8 cellular contexts compared by ENCODE assay signal in genomic region chr10:32379314-32379949, GRCh38. TPM values are rescaled to one million over a fixed set of nuclear protein-coding genes. Genes with fewer than 3 reads are reported as not detected.
DNase-seq lines count a peak whose midpoint lies in the region; ATAC-seq, FAIRE-seq and TF ChIP-seq lines count a peak whose summit lies in the region.

No MANE protein-coding gene starts in this region.

- no TSS peak for BruUV-seq in endothelial cell of umbilical vein (replicated peaks; lab: Mats Ljungman, UMichigan)

- peaks cover 14% of the 10 kb centered on the region for H3K79me2 ChIP-seq in endothelial cell of umbilical vein (ENCODE audit: control insufficient read depth, insufficient read depth, low read length)

- H3K9me1 ChIP-seq in endothelial cell of umbilical vein (replicated peaks; ENCODE audit: control insufficient read depth, extremely low read depth, insufficient read depth, low read length): no peaks in the 10 kb centered on the region

- H3K4me1 ChIP-seq in SJCRH30 (peaks cover 2% of the 10 kb centered on the region; the same call in 1 of the 2 replicates), endothelial cell of umbilical vein (ENCODE audit: control insufficient read depth, extremely low read depth, insufficient read depth, low read length) (peaks cover 13% of the 10 kb centered on the region), mononuclear cell (ENCODE audit: insufficient read depth, low read length) (peaks cover 6% of the 10 kb centered on the region)

- H3K36me3 ChIP-seq in MG63 (no peaks in the 10 kb centered on the region), SJCRH30 (no peaks in the 10 kb centered on the region), endothelial cell of umbilical vein (ENCODE audit: control insufficient read depth in 2 of 2, extremely low read depth in 1 of 2, insufficient read depth in 2 of 2, low read length in 2 of 2) (no peaks in the 10 kb centered on the region)

- H3K9me3 ChIP-seq in MG63 (no peaks in the 10 kb centered on the region), SJCRH30 (replicated peaks) (no peaks in the 10 kb centered on the region), endothelial cell of umbilical vein (replicated peaks; ENCODE audit: control insufficient read depth, insufficient read depth, low read length) (no peaks in the 10 kb centered on the region), mononuclear cell (ENCODE audit: low read depth, low read length) (no peaks in the 10 kb centered on the region)

- peak overlapping the region; percentile 70 for H3K4me3 ChIP-seq in MG63
- peak overlapping the region; percentile 74 for H3K4me3 ChIP-seq in SJCRH30
- peak overlapping the region; percentile 87 to 99 (median 93) for H3K4me3 ChIP-seq in endothelial cell of umbilical vein (replicated peaks in 1 of 3; ENCODE audit: insufficient read depth in 1 of 3, low read depth in 1 of 3, low read length in 3 of 3)
- peak overlapping the region; percentile 62 for H3K4me3 ChIP-seq in mononuclear cell (ENCODE audit: low read length)

- POLR2A ChIA-PET in endothelial cell of umbilical vein (lab: Charles Lee): no interaction called here

- no peak for FAIRE-seq in endothelial cell of umbilical vein (lab: Jason Lieb, UNC)

- CTCF ChIA-PET in endothelial cell of umbilical vein (lab: Charles Lee): interaction anchor here (1.3 to 1.6 kb wide), 3 partner anchors 13 to 66 kb away, joined by 4 to 5 read pairs (median 4); partner anchors contain the start of gene CCDC7

- H2AFZ ChIP-seq in endothelial cell of umbilical vein (ENCODE audit: low read depth, low read length): peak overlapping the region; percentile 89

- no peak for TF ChIP-seq CTCF in 22Rv1 (IDR thresholded peaks at IDR 0.05)
- TF ChIP-seq CTCF in endothelial cell of umbilical vein (IDR thresholded peaks at IDR 0.05; ENCODE audit: extremely low read depth in 1 of 2, insufficient read depth in 1 of 2, low read depth in 1 of 2, low read length in 2 of 2): no peak

- intact Hi-C loops in endothelial cell of umbilical vein (cut with micrococcal nuclease): loop anchor here (2.0 to 5.0 kb wide), 2 partner anchors 33 to 629 kb away; no protein-coding TSS in a partner anchor

- H3K27ac ChIP-seq in 22Rv1 (peak overlapping the region; percentile 79), SJCRH30 (peak overlapping the region; percentile 61), endothelial cell of umbilical vein (ENCODE audit: insufficient read depth, low read depth, low read length) (peak overlapping the region; percentile 85)

- no peaks in the 10 kb centered on the region for H3K27me3 ChIP-seq in MG63
- no peaks in the 10 kb centered on the region for H3K27me3 ChIP-seq in SJCRH30
- no peaks in the 10 kb centered on the region for H3K27me3 ChIP-seq in endothelial cell of umbilical vein (ENCODE audit: control insufficient read depth in 2 of 2, insufficient read depth in 2 of 2, low read length in 2 of 2)
- no peaks in the 10 kb centered on the region for H3K27me3 ChIP-seq in mononuclear cell (ENCODE audit: insufficient read depth, low read length)

- H3K9ac ChIP-seq in endothelial cell of umbilical vein (replicated peaks; ENCODE audit: extremely low read depth, insufficient read depth, low read length): peak overlapping the region; percentile 98

- ATAC-seq in HG03469 (IDR thresholded peaks at IDR 0.05; ENCODE audit: unreplicated experiment): no peak

- H3K4me2 ChIP-seq in endothelial cell of umbilical vein (ENCODE audit: insufficient read depth, low read length): peak overlapping the region; percentile 96

- TF ChIP-seq POLR2A in endothelial cell of umbilical vein (IDR thresholded peaks at IDR 0.05; ENCODE audit: low read depth, low read length): no peak

- dilution Hi-C loops in endothelial cell of umbilical vein (cut with MboI; ENCODE audit: extremely low pct_ligation_motif_present, low sequenced_read_pairs): no loop called here

- H4K20me1 ChIP-seq in endothelial cell of umbilical vein (replicated peaks; ENCODE audit: control insufficient read depth, extremely low read depth, insufficient read depth, low read length): no peaks in the 10 kb centered on the region

- DNase-seq in GM03348 (ENCODE audit: low spot score) (peak; percentile 68), MG63 (no peak), SJCRH30 (peak; percentile 42 to 76), endothelial cell of umbilical vein (ENCODE audit: low read depth, low spot score) (peak; percentile 71)
- no peak for DNase-seq in activated CD4-positive, CD25-positive, alpha-beta regulatory T cell (lab: John Stamatoyannopoulos, UW)

TF ChIP-seq in endothelial cell of umbilical vein, 7 proteins besides CTCF, POLR2A, EP300 and RAD21:
- TF ChIP-seq MAX (IDR thresholded peaks at IDR 0.05; ENCODE audit: insufficient read depth, insufficient read length) (no peak), EZH2 (IDR thresholded peaks at IDR 0.05; ENCODE audit: borderline replicate concordance, low read depth, low read length, severe bottlenecking) (no peak), MYC (IDR thresholded peaks at IDR 0.05; ENCODE audit: low read depth, low read length) (no peak), GATA2 (IDR thresholded peaks at IDR 0.05; ENCODE audit: insufficient read depth, insufficient read length, low read depth, low read length) (no peak), JUN (IDR thresholded peaks at IDR 0.05; ENCODE audit: borderline replicate concordance, insufficient read depth, insufficient read length, low read depth) (no peak), FOS (IDR thresholded peaks at IDR 0.05; ENCODE audit: borderline replicate concordance, insufficient read depth, low read length) (no peak), POLR2AphosphoS5 (IDR thresholded peaks at IDR 0.05; ENCODE audit: insufficient read depth, low read depth, low read length) (no peak)

RNA-seq across cellular contexts. Expression of gene EPC1, which starts 32.5 kb away (rescaled TPM):
- 4.7 and 9.3 TPM in 2 replicates for total RNA-seq in MG63 (2014; rRNA removed; shearing (Covaris generic); ENCODE audit: low replicate concordance)
- total RNA-seq in SJCRH30 (2014; rRNA removed; shearing (Covaris generic)): 22.5 and 29.6 TPM in 2 replicates
- total RNA-seq in endothelial cell of umbilical vein (27.9 and 28.5 TPM in 2 replicates), mononuclear cell (194 TPM)
- polyA plus RNA-seq in endothelial cell of umbilical vein: 39.0 and 47.0 TPM in 2 replicates
- 25.2 and 26.5 TPM in 2 replicates for polyA plus RNA-seq in endothelial cell of umbilical vein (2011; cell fraction: cytosol; rRNA removed)
- 86.7 and 87.4 TPM in 2 replicates for polyA plus RNA-seq in endothelial cell of umbilical vein (2011; cell fraction: nucleus; rRNA removed)
- polyA plus RNA-seq in endothelial cell of umbilical vein (2012): 14.7 and 16.5 TPM in 2 replicates
- 117 and 137 TPM in 2 replicates for polyA minus RNA-seq in endothelial cell of umbilical vein
- polyA minus RNA-seq in endothelial cell of umbilical vein (2011; cell fraction: cytosol; rRNA and poly(A)+ RNA removed): 11.3 TPM
- 150 and 202 TPM in 2 replicates for polyA minus RNA-seq in endothelial cell of umbilical vein (2011; cell fraction: nucleus; rRNA and poly(A)+ RNA removed)

Comparison
In these comparisons a context has a peak if more than half of its experiments do, and no peak if none do; other contexts are left out.
1. DNase-seq: peak in GM03348 (single experiment), SJCRH30 (2 of 2) and endothelial cell of umbilical vein (single experiment); none in MG63 (single experiment) and activated CD4-positive, CD25-positive, alpha-beta regulatory T cell (0 of 4).
2. Peak in every context shown above with its lines, with median percentiles within 50 percentile points of each other: H3K27ac ChIP-seq and H3K4me3 ChIP-seq.